In genomic region chr13:96982672-96983071, GRCh38 we compare ENCODE assay signal across 18 cellular contexts. TPM values are rescaled to one million over a fixed set of nuclear protein-coding genes. Genes with fewer than 3 reads are reported as not detected.
DNase-seq lines count a peak whose midpoint lies in the region; ATAC-seq and TF ChIP-seq lines count a peak whose summit lies in the region.
"Had no signal": no experiment of that assay in that cellular context is flagged by ENCODE, and none has a peak within 500 bp of the region (broad histone marks: within the 10 kb centered on the region; RNA-seq: fewer than 3 reads in every experiment).

No MANE protein-coding gene starts in this region.

- H3K36me3 ChIP-seq in right atrium auricular region = no peaks in the 10 kb centered on the region
- no peaks in the 10 kb centered on the region for H3K36me3 ChIP-seq in uterus
- H3K36me3 ChIP-seq: HAP-1, tibial artery had no signal

- H3K27ac ChIP-seq in right atrium auricular region (peak overlapping the region in 1 of 2 donors; percentile 6), uterus (peak overlapping the region; percentile 24 to 43)
- H3K27ac ChIP-seq: A549, tibial artery had no signal

- DNase-seq in Right ventricle myocardium inferior (ENCODE audit: missing footprints) (no peak), right atrium auricular region (ENCODE audit: low spot score) (no peak), cardiac fibroblast (ENCODE audit: low read depth in 2 of 2) (peak; percentile 72 to 90), iris pigment epithelial cell (ENCODE audit: low read depth) (peak; percentile 26), uterus (no peak), AG08395 (ENCODE audit: low spot score) (no peak)
- DNase-seq in activated effector memory CD4-positive, alpha-beta T cell treated with anti-CD3 and anti-CD28 coated beads, Interleukin-2, amount 50 U/mL, for 16 hours = no peak
- DNase-seq: activated CD8-positive, alpha-beta memory T cell treated with anti-CD3 and anti-CD28 coated beads for 24 hours; DMS 273 treated with DMSO at 0.1 percent for 48 hours; dorsolateral prefrontal cortex; NCI-H2029; T-helper 17 cell; tibial artery had no signal

- H3K9me3 ChIP-seq in right atrium auricular region (peaks cover 0 to 4% of the 10 kb centered on the region in 2 donors), uterus (no peaks in the 10 kb centered on the region)
- H3K9me3 ChIP-seq: A549, HAP-1 had no signal

- no peak for TF ChIP-seq POLR2A in uterus (IDR thresholded peaks at IDR 0.05)

- TF ChIP-seq CTCF in right atrium auricular region (IDR thresholded peaks at IDR 0.05) = no peak
- no peak for TF ChIP-seq CTCF in cardiac fibroblast (IDR thresholded peaks at IDR 0.05; ENCODE audit: low read depth, low read length)
- no peak for TF ChIP-seq CTCF in uterus (IDR thresholded peaks at IDR 0.05)

- H3K27me3 ChIP-seq in right atrium auricular region = no peaks in the 10 kb centered on the region
- no peaks in the 10 kb centered on the region for H3K27me3 ChIP-seq in uterus
- H3K27me3 ChIP-seq: dorsolateral prefrontal cortex had no signal

- intact Hi-C loops in Right ventricle myocardium inferior (cut with DNase I) (no loop called here), uterus (cut with DNase I; ENCODE audit: low total_unique reads) (no loop called here)

- H3K4me1 ChIP-seq in right atrium auricular region (peaks cover 0 to 11% of the 10 kb centered on the region in 2 donors), uterus (no peaks in the 10 kb centered on the region)
- H3K4me1 ChIP-seq: A549, tibial artery had no signal

- H3K4me3 ChIP-seq in right atrium auricular region = no peak overlapping the region
- H3K4me3 ChIP-seq in cardiac fibroblast (replicated peaks in 1 of 2; ENCODE audit: low read depth in 2 of 2, low read length in 2 of 2) = no peak overlapping the region
- no peak overlapping the region for H3K4me3 ChIP-seq in uterus
- H3K4me3 ChIP-seq: A549, GM12878, HAP-1, tibial artery had no signal

- peak; percentile 62 for ATAC-seq in Right ventricle myocardium inferior
- ATAC-seq in GM18907 (IDR thresholded peaks at IDR 0.05; ENCODE audit: unreplicated experiment) = no peak
- ATAC-seq: A549; activated naive CD4-positive, alpha-beta T cell treated with anti-CD3 and anti-CD28 coated beads, Interleukin-2, amount 50 U/mL, for 72 hours; GM12878; T-helper 17 cell had no signal

RNA-seq across cellular contexts. Expression of gene OXGR1, which starts 11.6 kb away (rescaled TPM):
- total RNA-seq in Right ventricle myocardium inferior = not detected
- 1 to 10 TPM in 1 of 2 donors, not detected in 1; 2.4 TPM for total RNA-seq in right atrium auricular region
- total RNA-seq in uterus = under 1 TPM in 2 of 4 donors, not detected in 2; 0.62 to 0.91 TPM
- total RNA-seq: activated naive CD4-positive, alpha-beta T cell treated with anti-CD3 and anti-CD28 coated beads, Interleukin-2, amount 50 U/mL, for 72 hours; GM12878; T-helper 17 cell had no signal

Comparison
In these comparisons a context has a peak if more than half of its experiments do, and no peak if none do; other contexts are left out.
1. DNase-seq: peak in cardiac fibroblast (2 of 2) and iris pigment epithelial cell (single experiment); none in Right ventricle myocardium inferior (single experiment), right atrium auricular region (single experiment), uterus (0 of 2), activated effector memory CD4-positive, alpha-beta T cell treated with anti-CD3 and anti-CD28 coated beads, Interleukin-2, amount 50 U/mL, for 16 hours (single experiment) and AG08395 (single experiment).